Comparison of ENCODE assay signal across 8 cellular contexts in genomic region chr13:34942732-34943674, GRCh38. TPM values are rescaled to one million over a fixed set of nuclear protein-coding genes. Genes with fewer than 3 reads are reported as not detected.
DNase-seq lines count a peak whose midpoint lies in the region; ATAC-seq and TF ChIP-seq lines count a peak whose summit lies in the region.

No MANE protein-coding gene starts in this region.

- peak; percentile 26 for ATAC-seq in GM18511 (IDR thresholded peaks at IDR 0.05; ENCODE audit: unreplicated experiment)
- peak; percentile 34 for ATAC-seq in HG03439 (IDR thresholded peaks at IDR 0.05; ENCODE audit: unreplicated experiment)
- peak; percentile 60 for ATAC-seq in SK-N-SH treated with all-trans-retinoic acid at 6 μM for 48 hours
- ATAC-seq in GM21423 (IDR thresholded peaks at IDR 0.05; ENCODE audit: unreplicated experiment), result no peak

- H3K4me3 ChIP-seq in AG10803 (ENCODE audit: low read length) (peak overlapping the region; percentile 73), endocrine pancreas (ENCODE audit: control insufficient read depth, insufficient read depth, low read length) (peak overlapping the region; percentile 92), mononuclear cell (ENCODE audit: low read length) (peak overlapping the region; percentile 44)

- no peak for TF ChIP-seq CTCF in AG10803 (conservative IDR thresholded peaks at IDR 0.05; ENCODE audit: low read length)

- H3K4me1 ChIP-seq in endocrine pancreas (ENCODE audit: control insufficient read depth, insufficient read depth, low read length), result peaks cover 10% of the 10 kb centered on the region
- peaks cover 8% of the 10 kb centered on the region for H3K4me1 ChIP-seq in mononuclear cell (ENCODE audit: insufficient read depth, low read length)

- H3K27me3 ChIP-seq in endocrine pancreas (ENCODE audit: control insufficient read depth, insufficient read depth, low read length) (no peaks in the 10 kb centered on the region), mononuclear cell (ENCODE audit: insufficient read depth, low read length) (peaks cover 44% of the 10 kb centered on the region)

- no peaks in the 10 kb centered on the region for H3K36me3 ChIP-seq in endocrine pancreas (ENCODE audit: control insufficient read depth, insufficient read depth, low read length)

- H3K9me3 ChIP-seq in endocrine pancreas (ENCODE audit: control insufficient read depth, low read length) (no peaks in the 10 kb centered on the region), mononuclear cell (ENCODE audit: low read depth, low read length) (no peaks in the 10 kb centered on the region)

- DNase-seq in AG10803 (ENCODE audit: low read depth) (no peak), ureter (ENCODE audit: low spot score) (peak; percentile 41)

- H3K9ac ChIP-seq in endocrine pancreas (ENCODE audit: control insufficient read depth, insufficient read depth, low read length), result peak overlapping the region; percentile 80

TF ChIP-seq in SK-N-SH treated with all-trans-retinoic acid at 6 μM for 48 hours, 23 proteins besides CTCF, POLR2A, EP300 and RAD21:
- no peak for TF ChIP-seq TOX (CRISPR knock-in tag; IDR thresholded peaks at IDR 0.05; ENCODE audit: borderline replicate concordance)
- TF ChIP-seq ZNF565 (CRISPR knock-in tag; conservative IDR thresholded peaks at IDR 0.05; ENCODE audit: low read depth), result no peak
- no peak for TF ChIP-seq ZNF8 (CRISPR knock-in tag; IDR thresholded peaks at IDR 0.05)
- TF ChIP-seq ZFP30 (CRISPR knock-in tag; IDR thresholded peaks at IDR 0.05), result no peak
- no peak for TF ChIP-seq TSHZ2 (CRISPR knock-in tag; IDR thresholded peaks at IDR 0.05)
- no peak for TF ChIP-seq ESRRG (CRISPR knock-in tag; IDR thresholded peaks at IDR 0.05)
- no peak for TF ChIP-seq ZC3H10 (CRISPR knock-in tag; IDR thresholded peaks at IDR 0.05)
- no peak for TF ChIP-seq TCF4 (CRISPR knock-in tag; IDR thresholded peaks at IDR 0.05; ENCODE audit: borderline replicate concordance)
- TF ChIP-seq PPARA (CRISPR knock-in tag; IDR thresholded peaks at IDR 0.05; ENCODE audit: borderline replicate concordance), result no peak
TF ChIP-seq in SK-N-SH treated with all-trans-retinoic acid at 6 μM for 48 hours: peak in this region for 0.

RNA-seq across cellular contexts. Expression of gene NBEA, which starts 0.9 kb away (rescaled TPM):
- total RNA-seq in mononuclear cell, result 3.3 TPM
- 16.7 TPM for total RNA-seq in ureter
